ENCODE assay signal across 15 cellular contexts in genomic region chr20:52017669-52018317, GRCh38.
DNase-seq lines count a peak whose midpoint lies in the region; ATAC-seq and TF ChIP-seq lines count a peak whose summit lies in the region.
"Had no signal": no experiment of that assay in that cellular context is flagged by ENCODE, and none has a peak within 500 bp of the region (broad histone marks: within the 10 kb centered on the region; RNA-seq: fewer than 3 reads in every experiment).

No MANE protein-coding gene starts in this region.

- no peak overlapping the region for H3K4me3 Mint-ChIP-seq in Caco-2 (ENCODE audit: unreplicated experiment)
- H3K4me3 Mint-ChIP-seq in stimulated activated naive B cell treated with anti-CD40 and anti-IgM and Interleukin-4, amounts not matched to agents 10 μg/mL and 1 μg/mL and 100 μg/mL, for 72 hours, result no peak overlapping the region
- H3K4me3 Mint-ChIP-seq: B cell; CD8-positive, alpha-beta T cell; HFFc6 had no signal

- no TSS peak for BruUV-seq in Caco-2 (replicated peaks; lab: Mats Ljungman, UMichigan)

- H3K27ac Mint-ChIP-seq in Caco-2 (ENCODE audit: unreplicated experiment), result peak overlapping the region; percentile 30
- H3K27ac Mint-ChIP-seq in stimulated activated naive B cell treated with anti-CD40 and anti-IgM and Interleukin-4, amounts not matched to agents 10 μg/mL and 1 μg/mL and 100 μg/mL, for 72 hours, result peak overlapping the region; percentile 56
- H3K27ac Mint-ChIP-seq: B cell; CD8-positive, alpha-beta T cell; HFFc6 had no signal

- no peaks in the 10 kb centered on the region for H3K36me3 Mint-ChIP-seq in Caco-2 (ENCODE audit: insufficient read depth, unreplicated experiment)
- peaks cover 0 to 2% of the 10 kb centered on the region in 2 donors for H3K36me3 Mint-ChIP-seq in stimulated activated naive B cell treated with anti-CD40 and anti-IgM and Interleukin-4, amounts not matched to agents 10 μg/mL and 1 μg/mL and 100 μg/mL, for 72 hours
- H3K36me3 Mint-ChIP-seq: CD8-positive, alpha-beta T cell had no signal

- H3K27me3 ChIP-seq in Caco-2 (replicated peaks; ENCODE audit: control insufficient read depth, insufficient read depth, low read length), result no peaks in the 10 kb centered on the region
- H3K27me3 ChIP-seq in hepatocyte, result no peaks in the 10 kb centered on the region
- H3K27me3 ChIP-seq: BLaER1 treated with 17β-estradiol and CSF1 and Interleukin-3, amounts not matched to agents 10 nM and 100 nM had no signal

- WGBS in hepatocyte (ENCODE audit: low lambda C conversion rate, missing lambda C conversion rate), result 98% methylated on average over 6 of the region's 6 CpGs

- no peak for ATAC-seq in stimulated activated naive B cell treated with anti-CD40 and anti-IgM and Interleukin-4, amounts not matched to agents 10 μg/mL and 1 μg/mL and 100 μg/mL, for 72 hours (replicated peaks)
- ATAC-seq in sciatic nerve, result no peak
- ATAC-seq: CD8-positive, alpha-beta T cell had no signal

- H3K79me2 ChIP-seq in hepatocyte, result no peaks in the 10 kb centered on the region

- TF ChIP-seq CTCF in Caco-2 (IDR thresholded peaks at IDR 0.05; ENCODE audit: insufficient read depth in 1 of 2, low read depth in 1 of 2, low read length in 1 of 2, severe bottlenecking in 1 of 2, unreplicated experiment in 1 of 2) (no peak), HEK293 (tag by site-specific recombination; IDR thresholded peaks at IDR 0.05) (no peak), hepatocyte (IDR thresholded peaks at IDR 0.05; ENCODE audit: poor library complexity) (no peak)

- CTCF ChIA-PET in Caco-2 (lab: Charles Lee) (no interaction called here), HEK293 (lab: Yijun Ruan, JAX) (no interaction called here)

- H3K36me3 ChIP-seq in Caco-2 (ENCODE audit: control insufficient read depth, insufficient read depth, low read length) (no peaks in the 10 kb centered on the region), HEK293 (ENCODE audit: control insufficient read depth in 2 of 2, insufficient read depth in 1 of 2, low read length in 2 of 2) (no peaks in the 10 kb centered on the region; a peak in 1 of 3 replicates), hepatocyte (replicated peaks; ENCODE audit: insufficient read depth, low read depth) (no peaks in the 10 kb centered on the region)
- H3K36me3 ChIP-seq: BLaER1 treated with 17β-estradiol and CSF1 and Interleukin-3, amounts not matched to agents 10 nM and 100 nM had no signal

- H3K27ac ChIP-seq in HEK293 (ENCODE audit: extremely low read depth, low read depth, low read length), result no peak overlapping the region
- peak overlapping the region; percentile 93 for H3K27ac ChIP-seq in hepatocyte
- H3K27ac ChIP-seq: BLaER1 treated with 17β-estradiol and CSF1 and Interleukin-3, amounts not matched to agents 10 nM and 100 nM had no signal

- no peak overlapping the region for H2AFZ ChIP-seq in hepatocyte

- intact Hi-C loops in Caco-2 (cut with micrococcal nuclease; ENCODE audit: unreplicated experiment) (loop anchor here (5.0 kb wide), 1 partner anchor 215 kb away; the partner anchor contains the start of gene SALL4), sciatic nerve (cut with DNase I) (no loop called here)

- DNase-seq in Caco-2 (no peak), hepatocyte (ENCODE audit: low spot score) (no peak), sciatic nerve (ENCODE audit: low spot score) (no peak), NCI-H510A (lab: John Stamatoyannopoulos, UW) (no peak)
- DNase-seq in stimulated activated naive B cell treated with anti-CD40 and anti-IgM and Interleukin-4, amounts not matched to agents 10 μg/mL and 1 μg/mL and 100 μg/mL, for 72 hours, result no peak
- DNase-seq: CD8-positive, alpha-beta T cell; DMS 273 treated with DMSO at 0.1 percent for 48 hours; DMS53; DND-41; EL; HCEC 1CT; HFFc6 had no signal

- H3K9me2 ChIP-seq in hepatocyte (replicated peaks; ENCODE audit: insufficient read depth), result no peaks in the 10 kb centered on the region

- H3K9me3 Mint-ChIP-seq in Caco-2 (ENCODE audit: unreplicated experiment), result no peaks in the 10 kb centered on the region
- H3K9me3 Mint-ChIP-seq in stimulated activated naive B cell treated with anti-CD40 and anti-IgM and Interleukin-4, amounts not matched to agents 10 μg/mL and 1 μg/mL and 100 μg/mL, for 72 hours, result peaks cover 3% of the 10 kb centered on the region in 2 donors
- H3K9me3 Mint-ChIP-seq: CD8-positive, alpha-beta T cell; HFFc6 had no signal

- H3K4me2 ChIP-seq in hepatocyte, result no peak overlapping the region
- H3K4me2 ChIP-seq: BLaER1 treated with 17β-estradiol and CSF1 and Interleukin-3, amounts not matched to agents 10 nM and 100 nM had no signal

- POLR2A ChIA-PET in Caco-2 (lab: Charles Lee) (interaction anchor here (0.6 kb wide), 1 partner anchor 250 kb away, joined by 5 read pairs; no protein-coding TSS in a partner anchor), HEK293 (lab: Yijun Ruan, JAX) (no interaction called here)

- H3K4me1 ChIP-seq in Caco-2 (peaks cover 31% of the 10 kb centered on the region), HEK293 (ENCODE audit: control insufficient read depth, insufficient read depth, low read length) (0 out of 2 replicates have a peak, but pooled peaks cover 7% of the 10 kb centered on the region), hepatocyte (ENCODE audit: insufficient read depth) (no peaks in the 10 kb centered on the region)
- H3K4me1 ChIP-seq: BLaER1 treated with 17β-estradiol and CSF1 and Interleukin-3, amounts not matched to agents 10 nM and 100 nM had no signal

- H3K27me3 Mint-ChIP-seq in Caco-2 (ENCODE audit: insufficient read depth, unreplicated experiment), result no peaks in the 10 kb centered on the region
- H3K27me3 Mint-ChIP-seq in stimulated activated naive B cell treated with anti-CD40 and anti-IgM and Interleukin-4, amounts not matched to agents 10 μg/mL and 1 μg/mL and 100 μg/mL, for 72 hours, result no peaks in the 10 kb centered on the region
- H3K27me3 Mint-ChIP-seq: B cell had no signal

- no peaks in the 10 kb centered on the region for H4K20me1 ChIP-seq in hepatocyte (ENCODE audit: insufficient read depth, poor library complexity, severe bottlenecking)
- H4K20me1 ChIP-seq: BLaER1 treated with 17β-estradiol and CSF1 and Interleukin-3, amounts not matched to agents 10 nM and 100 nM had no signal

- H3K4me3 ChIP-seq in Caco-2 (ENCODE audit: low read depth, low read length) (no peak overlapping the region), HEK293 (ENCODE audit: low read depth, low read length) (no peak overlapping the region), hepatocyte (no peak overlapping the region)
- H3K4me3 ChIP-seq: BLaER1 treated with 17β-estradiol and CSF1 and Interleukin-3, amounts not matched to agents 10 nM and 100 nM had no signal

- H3K4me1 Mint-ChIP-seq in Caco-2 (ENCODE audit: low read depth, unreplicated experiment), result peaks cover 60% of the 10 kb centered on the region
- H3K4me1 Mint-ChIP-seq in stimulated activated naive B cell treated with anti-CD40 and anti-IgM and Interleukin-4, amounts not matched to agents 10 μg/mL and 1 μg/mL and 100 μg/mL, for 72 hours, result no peaks in the 10 kb centered on the region
- H3K4me1 Mint-ChIP-seq: B cell had no signal

- H3K9me3 ChIP-seq in Caco-2 (no peaks in the 10 kb centered on the region), HEK293 (ENCODE audit: control insufficient read depth, insufficient read depth, low read depth, low read length) (no peaks in the 10 kb centered on the region), hepatocyte (ENCODE audit: low read depth) (no peaks in the 10 kb centered on the region)

TF ChIP-seq in HEK293, 187 proteins besides CTCF, POLR2A, EP300 and RAD21:
- peak; percentile 67; the same call in 1 of the 2 replicates for TF ChIP-seq ZNF24 (tag by site-specific recombination; IDR thresholded peaks at IDR 0.05)
- TF ChIP-seq ZSCAN5A (tag by site-specific recombination; IDR thresholded peaks at IDR 0.05), result no peak
